1 cellular context compared by ENCODE assay signal in genomic region chr21:46065993-46066842, GRCh38.
TF ChIP-seq lines count a peak whose summit lies in the region.

No MANE protein-coding gene starts in this region.

TF ChIP-seq in SK-N-SH, 30 proteins besides CTCF, POLR2A, EP300 and RAD21 (continued from another document):
- no peak for TF ChIP-seq PBX3 (IDR thresholded peaks at IDR 0.05)
- TF ChIP-seq RCOR1 (IDR thresholded peaks at IDR 0.05; ENCODE audit: low read length): no peak
- TF ChIP-seq ELF1 (IDR thresholded peaks at IDR 0.05): no peak
